Comparison of ENCODE assay signal across 8 cellular contexts in genomic region chr22:41285820-41286638, GRCh38. TPM values are rescaled to one million over a fixed set of nuclear protein-coding genes. Genes with fewer than 3 reads are reported as not detected.
DNase-seq lines count a peak whose midpoint lies in the region; ATAC-seq lines count a peak whose summit lies in the region.

Gene RANGAP1 (minus strand): TSS chr22:41286187. CDS start chr22:41281044, 5,143 bp downstream.

- intact Hi-C loops in dendritic cell treated with granulocyte-macrophage colony-stimulating factor and Interleukin-4, amounts not matched to agents 40 ng/mL and 50 ng/mL, for 4 days (cut with micrococcal nuclease) = loop anchor here (1.0 to 10.0 kb wide), 5 partner anchors 15 to 429 kb away; partner anchors contain the start of genes ST13, TEF, XPNPEP3 and ZC3H7B

- ATAC-seq in CD4-positive, CD25-positive, alpha-beta regulatory T cell (ENCODE audit: low read depth in 2 of 2) = peak; percentile 93 to 95
- peak; percentile 95 for ATAC-seq in GM19395 (IDR thresholded peaks at IDR 0.05; ENCODE audit: unreplicated experiment)
- peak; percentile 88 for ATAC-seq in HG03565 (IDR thresholded peaks at IDR 0.05; ENCODE audit: unreplicated experiment)
- ATAC-seq in left lobe of liver = peak; percentile 95

- H3K4me1 Mint-ChIP-seq in CD4-positive, CD25-positive, alpha-beta regulatory T cell = peaks cover 15 to 52% (median 24%) of the 10 kb centered on the region in 4 donors
- peaks cover 37% of the 10 kb centered on the region for H3K4me1 Mint-ChIP-seq in dendritic cell treated with granulocyte-macrophage colony-stimulating factor and Interleukin-4, amounts not matched to agents 40 ng/mL and 50 ng/mL, for 4 days (ENCODE audit: low read depth)

- no peaks in the 10 kb centered on the region for H3K9me3 ChIP-seq in CD4-positive, CD25-positive, alpha-beta regulatory T cell (ENCODE audit: control insufficient read depth in 2 of 2, low read length in 2 of 2)

- H3K9me3 Mint-ChIP-seq in CD4-positive, CD25-positive, alpha-beta regulatory T cell = no peaks in the 10 kb centered on the region
- H3K9me3 Mint-ChIP-seq in dendritic cell treated with granulocyte-macrophage colony-stimulating factor and Interleukin-4, amounts not matched to agents 40 ng/mL and 50 ng/mL, for 4 days = no peaks in the 10 kb centered on the region

- peak within 1 kb of the TSS; percentile 98 for H3K27ac ChIP-seq in CD4-positive, CD25-positive, alpha-beta regulatory T cell (ENCODE audit: insufficient read depth, low read length, poor library complexity, severe bottlenecking)

- peak; percentile 97 to 100 (median 99) for DNase-seq in CD4-positive, CD25-positive, alpha-beta regulatory T cell
- peak; percentile 92 for DNase-seq in NCI-H774 (lab: John Stamatoyannopoulos, UW)
- DNase-seq in activated CD4-positive, alpha-beta T cell treated with anti-CD3 and anti-CD28 coated beads, Interleukin-2, amount 50 U/mL, for 4 hours = peak; percentile 96 to 97
- peak; percentile 99 for DNase-seq in left lobe of liver (ENCODE audit: low spot score)
- peak; percentile 98 for DNase-seq in stimulated activated CD4-positive, alpha-beta T cell treated with anti-CD3 and anti-CD28 coated beads, Interleukin-2, amount 100 ng/mL, for 4 hours (ENCODE audit: low read depth)

- peaks cover 14% of the 10 kb centered on the region for H3K36me3 ChIP-seq in CD4-positive, CD25-positive, alpha-beta regulatory T cell (ENCODE audit: control insufficient read depth, insufficient read depth, low read length)

- no peaks in the 10 kb centered on the region for H3K27me3 Mint-ChIP-seq in CD4-positive, CD25-positive, alpha-beta regulatory T cell
- H3K27me3 Mint-ChIP-seq in dendritic cell treated with granulocyte-macrophage colony-stimulating factor and Interleukin-4, amounts not matched to agents 40 ng/mL and 50 ng/mL, for 4 days = no peaks in the 10 kb centered on the region

- H3K27ac Mint-ChIP-seq in CD4-positive, CD25-positive, alpha-beta regulatory T cell = peak within 1 kb of the TSS; percentile 99
- H3K27ac Mint-ChIP-seq in dendritic cell treated with granulocyte-macrophage colony-stimulating factor and Interleukin-4, amounts not matched to agents 40 ng/mL and 50 ng/mL, for 4 days = peak within 1 kb of the TSS; percentile 86

- H3K4me1 ChIP-seq in CD4-positive, CD25-positive, alpha-beta regulatory T cell (ENCODE audit: control insufficient read depth, insufficient read depth, low read length, poor library complexity, severe bottlenecking) = peaks cover 21% of the 10 kb centered on the region

- no peaks in the 10 kb centered on the region for H3K27me3 ChIP-seq in CD4-positive, CD25-positive, alpha-beta regulatory T cell (ENCODE audit: control insufficient read depth, insufficient read depth, low read length)

- peaks cover 10% of the 10 kb centered on the region for H3K36me3 Mint-ChIP-seq in CD4-positive, CD25-positive, alpha-beta regulatory T cell
- peaks cover 31% of the 10 kb centered on the region for H3K36me3 Mint-ChIP-seq in dendritic cell treated with granulocyte-macrophage colony-stimulating factor and Interleukin-4, amounts not matched to agents 40 ng/mL and 50 ng/mL, for 4 days (ENCODE audit: low read depth)

- H3K4me3 ChIP-seq in CD4-positive, CD25-positive, alpha-beta regulatory T cell (ENCODE audit: low read depth, low read length) = peak within 1 kb of the TSS; percentile 93

- peak within 1 kb of the TSS; percentile 95 to 98 (median 97) for H3K4me3 Mint-ChIP-seq in CD4-positive, CD25-positive, alpha-beta regulatory T cell
- H3K4me3 Mint-ChIP-seq in dendritic cell treated with granulocyte-macrophage colony-stimulating factor and Interleukin-4, amounts not matched to agents 40 ng/mL and 50 ng/mL, for 4 days = peak within 1 kb of the TSS; percentile 81

RNA-seq across cellular contexts. Expression of gene RANGAP1, which starts in this region (rescaled TPM):
- 112 TPM for total RNA-seq in CD4-positive, CD25-positive, alpha-beta regulatory T cell
- 10 to 100 TPM; 19.9 to 26.6 (median 23.0) TPM for polyA plus RNA-seq in CD4-positive, CD25-positive, alpha-beta regulatory T cell
- total RNA-seq in left lobe of liver = 34.7 TPM

Comparison
In these comparisons a context has a peak if more than half of its experiments do, and no peak if none do; other contexts are left out.
1. Peak in every context shown above with its lines: DNase-seq, ATAC-seq, H3K4me3 ChIP-seq and H3K27ac ChIP-seq.